Comparison of ENCODE assay signal across 16 cellular contexts in genomic region chr10:49678827-49679479, GRCh38. TPM values are rescaled to one million over a fixed set of nuclear protein-coding genes. Genes with fewer than 3 reads are reported as not detected.
DNase-seq lines count a peak whose midpoint lies in the region; ATAC-seq and TF ChIP-seq lines count a peak whose summit lies in the region.
"Had no signal": no experiment of that assay in that cellular context is flagged by ENCODE, and none has a peak within 500 bp of the region (broad histone marks: within the 10 kb centered on the region; RNA-seq: fewer than 3 reads in every experiment).

No MANE protein-coding gene starts in this region.

- DNase-seq in D341Med (ENCODE audit: low spot score) (peak; percentile 33), endothelial cell (ENCODE audit: low spot score) (no peak), tibial artery (no peak)
- no peak for DNase-seq in stimulated activated CD4-positive, alpha-beta T cell treated with anti-CD3 and anti-CD28 coated beads, Interleukin-2, amount 100 ng/mL, for 48 hours
- DNase-seq: activated CD4-positive, alpha-beta T cell treated with anti-CD3 and anti-CD28 coated beads, Interleukin-2, amount 50 U/mL, for 1 hour; activated naive CD4-positive, alpha-beta T cell treated with Interleukin-2 at 50 U/mL for 16 hours; HCEC 1CT; NCI-H1417 treated with DMSO at 0.1 percent for 48 hours had no signal

- H3K4me1 ChIP-seq in HUES6 (ENCODE audit: control insufficient read depth, insufficient read depth, low read length) (no peaks in the 10 kb centered on the region), tibial artery (no peaks in the 10 kb centered on the region)
- H3K4me1 ChIP-seq: colonic mucosa, SJSA1 had no signal

- H3K9me3 ChIP-seq in HUES6 (ENCODE audit: control insufficient read depth, insufficient read depth, low read depth, low read length) (peaks cover 5% of the 10 kb centered on the region; the same call in 1 of the 2 replicates), tibial artery (peaks cover 0 to 17% (median 0%) of the 10 kb centered on the region in 3 donors)
- H3K9me3 ChIP-seq: colonic mucosa, right atrium auricular region, SJSA1 had no signal

- H3K36me3 ChIP-seq in HUES6 (ENCODE audit: control insufficient read depth, insufficient read depth, low read length) (no peaks in the 10 kb centered on the region), tibial artery (no peaks in the 10 kb centered on the region)
- H3K36me3 ChIP-seq: colonic mucosa, right atrium auricular region, SJSA1 had no signal

- H3K27ac ChIP-seq in HUES6 (ENCODE audit: low read depth, low read length) = no peak overlapping the region
- H3K27ac ChIP-seq in tibial artery = no peak overlapping the region
- H3K27ac ChIP-seq: colonic mucosa, right atrium auricular region, SJSA1 had no signal

- intact Hi-C loops in tibial artery (cut with DNase I; ENCODE audit: low total_unique reads) = no loop called here

- H3K4me3 ChIP-seq in HUES6 (ENCODE audit: low read depth, low read length) = peak overlapping the region; percentile 69
- H3K4me3 ChIP-seq in tibial artery = no peak overlapping the region
- H3K4me3 ChIP-seq: colonic mucosa, right atrium auricular region, SJSA1 had no signal

- H3K4me1 Mint-ChIP-seq in endothelial cell (ENCODE audit: unreplicated experiment) = peaks cover 4% of the 10 kb centered on the region
- H3K4me1 Mint-ChIP-seq in nephron = peaks cover 5% of the 10 kb centered on the region

- TF ChIP-seq CTCF in endothelial cell (IDR thresholded peaks at IDR 0.05; ENCODE audit: unreplicated experiment) = no peak
- no peak for TF ChIP-seq CTCF in nephron (IDR thresholded peaks at IDR 0.05; ENCODE audit: unreplicated experiment in 3 of 3)
- no peak for TF ChIP-seq CTCF in tibial artery (IDR thresholded peaks at IDR 0.05)

- H3K36me3 Mint-ChIP-seq in endothelial cell (ENCODE audit: low read depth, unreplicated experiment) = no peaks in the 10 kb centered on the region
- no peaks in the 10 kb centered on the region for H3K36me3 Mint-ChIP-seq in nephron (ENCODE audit: low read depth)

- H3K27ac Mint-ChIP-seq in endothelial cell (ENCODE audit: unreplicated experiment) (no peak overlapping the region), nephron (no peak overlapping the region)

- H3K9me3 Mint-ChIP-seq in endothelial cell (ENCODE audit: unreplicated experiment) = no peaks in the 10 kb centered on the region
- H3K9me3 Mint-ChIP-seq in nephron = peaks cover 22% of the 10 kb centered on the region

- H3K27me3 Mint-ChIP-seq in endothelial cell (ENCODE audit: unreplicated experiment) (peaks cover 4% of the 10 kb centered on the region), nephron (ENCODE audit: low read depth) (peaks cover 76% of the 10 kb centered on the region)

- H3K4me3 Mint-ChIP-seq in endothelial cell (ENCODE audit: unreplicated experiment) (peak overlapping the region; percentile 61), nephron (peak overlapping the region; percentile 62 to 66 (median 64))

- H3K27me3 ChIP-seq in HUES6 (ENCODE audit: control insufficient read depth, insufficient read depth, low read length) (peaks cover 64% of the 10 kb centered on the region), tibial artery (peaks cover 0 to 14% of the 10 kb centered on the region in 2 donors)
- H3K27me3 ChIP-seq: colonic mucosa had no signal

- no peak for ATAC-seq in GM21786 (IDR thresholded peaks at IDR 0.05; ENCODE audit: unreplicated experiment)
- ATAC-seq: HepG2 had no signal

- no peak overlapping the region for H3K9ac ChIP-seq in HUES6 (ENCODE audit: low read length)

RNA-seq across cellular contexts. Expression of gene C10orf53, which starts 0.5 kb away (rescaled TPM):
- total RNA-seq in endothelial cell (ENCODE audit: unreplicated experiment) = not detected
- total RNA-seq: colonic mucosa, HepG2, mesenteric fat pad, right atrium auricular region, SJSA1 had no signal
